Comparison of ENCODE assay signal across 30 cellular contexts in genomic region chr13:91491980-91492379, GRCh38.
"Had no signal": no experiment of that assay in that cellular context is flagged by ENCODE, and none has a peak within 500 bp of the region (broad histone marks: within the 10 kb centered on the region; RNA-seq: fewer than 3 reads in every experiment).

No MANE protein-coding gene starts in this region.

- H3K36me3 Mint-ChIP-seq: naive B cell; naive thymus-derived CD8-positive, alpha-beta T cell; natural killer cell treated with Interleukin-12 subunit alpha and Interleukin-12 subunit beta and Interleukin-15 and Interleukin-18, amount 100 ng/mL, for 72 hours; neural progenitor cell; stimulated activated memory B cell treated with anti-CD40 and anti-IgM and Interleukin-4, amounts not matched to agents 10 μg/mL and 1 μg/mL and 100 μg/mL, for 72 hours; type B pancreatic cell had no signal

- H3K9me3 ChIP-seq: ovary, psoas muscle, right atrium auricular region, right lobe of liver, sigmoid colon, suprapubic skin, testis, tibial artery, transverse colon, upper lobe of right lung, uterus had no signal

- H3K27me3 Mint-ChIP-seq: naive B cell; natural killer cell treated with Interleukin-12 subunit alpha and Interleukin-12 subunit beta and Interleukin-15 and Interleukin-18, amount 100 ng/mL, for 72 hours; progenitor cell of endocrine pancreas; stimulated activated memory B cell treated with anti-CD40 and anti-IgM and Interleukin-4, amounts not matched to agents 10 μg/mL and 1 μg/mL and 100 μg/mL, for 72 hours; stimulated activated naive CD8-positive, alpha-beta T cell treated with anti-CD3 and anti-CD28 coated beads, Interleukin-15, amount 100 ng/mL, for 72 hours; type B pancreatic cell had no signal

- H3K4me3 ChIP-seq: neural progenitor cell, ovary, psoas muscle, right atrium auricular region, right lobe of liver, sigmoid colon, suprapubic skin, testis, tibial artery, transverse colon, upper lobe of right lung, uterus had no signal

- H3K27ac Mint-ChIP-seq: naive B cell; naive thymus-derived CD8-positive, alpha-beta T cell; natural killer cell treated with Interleukin-12 subunit alpha and Interleukin-12 subunit beta and Interleukin-15 and Interleukin-18, amount 100 ng/mL, for 72 hours; neural progenitor cell; progenitor cell of endocrine pancreas; stimulated activated memory B cell treated with anti-CD40 and anti-IgM and Interleukin-4, amounts not matched to agents 10 μg/mL and 1 μg/mL and 100 μg/mL, for 72 hours; stimulated activated naive CD8-positive, alpha-beta T cell treated with anti-CD3 and anti-CD28 coated beads, Interleukin-15, amount 100 ng/mL, for 72 hours; type B pancreatic cell had no signal

- DNase-seq: naive B cell; naive thymus-derived CD8-positive, alpha-beta T cell; ovary; posterior cingulate gyrus; psoas muscle; retina; right lobe of liver; sigmoid colon; small intestine; stimulated activated CD4-positive, alpha-beta T cell treated with anti-CD3 and anti-CD28 coated beads, Interleukin-15, amount 100 ng/mL, for 24 hours; stimulated activated CD4-positive, alpha-beta T cell treated with anti-CD3 and anti-CD28 coated beads, Interleukin-2, amount 100 ng/mL, for 24 hours; stimulated activated CD4-positive, alpha-beta T cell treated with anti-CD3 and anti-CD28 coated beads, Interleukin-2, amount 100 ng/mL, for 48 hours; stimulated activated CD4-positive, alpha-beta T cell treated with anti-CD3 and anti-CD28 coated beads, Interleukin-4, amount 100 ng/mL, for 24 hours; stimulated activated naive CD4-positive, alpha-beta T cell; stimulated activated naive CD8-positive, alpha-beta T cell treated with anti-CD3 and anti-CD28 coated beads, Interleukin-15, amount 100 ng/mL, for 72 hours; stimulated activated naive CD8-positive, alpha-beta T cell treated with anti-CD3 and anti-CD28 coated beads, Interleukin-15, Interleukin-2, amounts not matched to agents 100 U/mL and 50 U/mL, for 24 hours; substantia nigra; testis; tibial artery; transverse colon; upper lobe of right lung; uterus had no signal

- H3K4me3 Mint-ChIP-seq: naive B cell; naive thymus-derived CD8-positive, alpha-beta T cell; natural killer cell treated with Interleukin-12 subunit alpha and Interleukin-12 subunit beta and Interleukin-15 and Interleukin-18, amount 100 ng/mL, for 72 hours; neural progenitor cell; stimulated activated memory B cell treated with anti-CD40 and anti-IgM and Interleukin-4, amounts not matched to agents 10 μg/mL and 1 μg/mL and 100 μg/mL, for 72 hours; stimulated activated naive CD8-positive, alpha-beta T cell treated with anti-CD3 and anti-CD28 coated beads, Interleukin-15, amount 100 ng/mL, for 72 hours; type B pancreatic cell had no signal

- H3K36me3 ChIP-seq: neural progenitor cell, ovary, right atrium auricular region, right lobe of liver, sigmoid colon, suprapubic skin, tibial artery, transverse colon, upper lobe of right lung, uterus had no signal

- H3K4me1 Mint-ChIP-seq: naive B cell; naive thymus-derived CD8-positive, alpha-beta T cell; neural progenitor cell; stimulated activated memory B cell treated with anti-CD40 and anti-IgM and Interleukin-4, amounts not matched to agents 10 μg/mL and 1 μg/mL and 100 μg/mL, for 72 hours; stimulated activated naive CD8-positive, alpha-beta T cell treated with anti-CD3 and anti-CD28 coated beads, Interleukin-15, amount 100 ng/mL, for 72 hours had no signal

- H3K27ac ChIP-seq: neural progenitor cell, ovary, parathyroid adenoma, psoas muscle, right atrium auricular region, right lobe of liver, sigmoid colon, suprapubic skin, testis, tibial artery, transverse colon, upper lobe of right lung, uterus had no signal

- H3K9me3 Mint-ChIP-seq: stimulated activated memory B cell treated with anti-CD40 and anti-IgM and Interleukin-4, amounts not matched to agents 10 μg/mL and 1 μg/mL and 100 μg/mL, for 72 hours; stimulated activated naive CD8-positive, alpha-beta T cell treated with anti-CD3 and anti-CD28 coated beads, Interleukin-15, amount 100 ng/mL, for 72 hours; type B pancreatic cell had no signal

- H3K9ac ChIP-seq: neural progenitor cell, parathyroid adenoma had no signal
